ENCODE assay signal across 11 cellular contexts in the genomic region with DNA sequence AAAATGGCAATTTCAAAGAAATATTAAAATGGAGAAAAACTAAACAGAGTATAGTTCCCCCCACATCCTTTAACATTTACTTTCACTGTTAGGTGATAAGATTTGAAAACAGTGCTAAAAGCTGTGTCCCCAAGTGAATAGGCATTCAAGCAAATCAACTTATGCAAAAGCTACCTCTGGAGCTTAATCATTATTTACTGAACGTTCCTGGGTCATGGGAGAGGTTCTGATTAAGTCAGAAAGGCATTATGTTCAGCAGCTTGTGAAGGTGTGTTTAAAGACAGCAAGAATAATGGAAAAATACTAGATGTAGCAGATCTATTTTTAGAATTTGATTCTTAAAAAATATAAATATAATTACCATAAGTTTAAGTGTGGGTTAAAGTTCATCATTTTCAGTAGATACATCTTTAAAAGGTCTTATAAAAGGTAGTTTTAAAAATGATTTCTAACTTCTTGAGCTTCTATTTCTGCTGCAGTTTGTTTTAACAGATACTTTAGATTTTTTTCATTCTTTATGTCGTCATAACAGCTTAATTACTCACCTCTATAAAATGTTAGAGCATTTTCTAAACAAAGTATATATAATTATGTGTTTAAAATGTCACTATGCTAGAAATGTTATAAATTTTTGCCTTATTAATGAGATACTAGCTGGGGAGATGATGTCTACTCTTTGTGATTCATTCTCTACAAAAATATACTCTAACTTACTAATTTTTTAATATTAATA.
DNase-seq lines count a peak whose midpoint lies in the region; ATAC-seq, FAIRE-seq and TF ChIP-seq lines count a peak whose summit lies in the region.
"Had no signal": no experiment of that assay in that cellular context is flagged by ENCODE, and none has a peak within 500 bp of the region (broad histone marks: within the 10 kb centered on the region; RNA-seq: fewer than 3 reads in every experiment).

No MANE protein-coding gene starts in this region.

- H3K79me2 ChIP-seq in keratinocyte (ENCODE audit: control insufficient read depth, insufficient read depth, low read length): no peaks in the 10 kb centered on the region

- H3K9me3 Mint-ChIP-seq in stimulated activated effector memory CD8-positive, alpha-beta T cell treated with anti-CD3 and anti-CD28 coated beads, Interleukin-12 subunit alpha, Interleukin-12 subunit beta, amount 100 ng/mL, for 72 hours: peaks cover 3% of the 10 kb centered on the region

- H3K9ac ChIP-seq in keratinocyte (ENCODE audit: control insufficient read depth, extremely low read depth, insufficient read depth, low read length): no peak overlapping the region

- no peak overlapping the region for H3K27ac ChIP-seq in keratinocyte (ENCODE audit: control insufficient read depth, insufficient read depth, low read length)
- no peak overlapping the region for H3K27ac ChIP-seq in thoracic aorta

- H3K9me1 ChIP-seq in keratinocyte (ENCODE audit: control insufficient read depth, extremely low read depth, insufficient read depth, low read length): no peaks in the 10 kb centered on the region

- H3K36me3 Mint-ChIP-seq in stimulated activated effector memory CD8-positive, alpha-beta T cell treated with anti-CD3 and anti-CD28 coated beads, Interleukin-12 subunit alpha, Interleukin-12 subunit beta, amount 100 ng/mL, for 72 hours: no peaks in the 10 kb centered on the region
- H3K36me3 Mint-ChIP-seq: activated naive CD4-positive, alpha-beta T cell treated with anti-CD3 and anti-CD28 coated beads, Interleukin-2, amount 50 U/mL, for 24 hours had no signal

- no peak for ATAC-seq in thoracic aorta (ENCODE audit: insufficient number of reproducible peaks, low FRiP score, low read depth)
- ATAC-seq in stimulated activated effector memory CD8-positive, alpha-beta T cell treated with anti-CD3 and anti-CD28 coated beads, Interleukin-12 subunit alpha, Interleukin-12 subunit beta, amount 100 ng/mL, for 72 hours: no peak
- ATAC-seq: mucosa of descending colon had no signal

- H3K27ac Mint-ChIP-seq in stimulated activated effector memory CD8-positive, alpha-beta T cell treated with anti-CD3 and anti-CD28 coated beads, Interleukin-12 subunit alpha, Interleukin-12 subunit beta, amount 100 ng/mL, for 72 hours: no peak overlapping the region
- H3K27ac Mint-ChIP-seq: activated naive CD4-positive, alpha-beta T cell treated with anti-CD3 and anti-CD28 coated beads, Interleukin-2, amount 50 U/mL, for 24 hours had no signal

- peaks cover 23% of the 10 kb centered on the region for H3K4me1 ChIP-seq in keratinocyte (ENCODE audit: control insufficient read depth, extremely low read depth, insufficient read depth, low read length)
- H3K4me1 ChIP-seq in thoracic aorta (ENCODE audit: control insufficient read depth in 1 of 2, low read depth in 2 of 2): peaks cover 11 to 30% of the 10 kb centered on the region in 2 donors

- dilution Hi-C loops in keratinocyte (cut with MboI; ENCODE audit: extremely low pct_ligation_motif_present, low sequenced_read_pairs): no loop called here

- H3K4me3 ChIP-seq in keratinocyte (ENCODE audit: control insufficient read depth in 2 of 3, extremely low read depth in 1 of 3, insufficient read depth in 2 of 3, low read depth in 1 of 3, low read length in 3 of 3): no peak overlapping the region
- H3K4me3 ChIP-seq in thoracic aorta: peak overlapping the region; percentile 64
- H3K4me3 ChIP-seq: mucosa of descending colon had no signal

- H3K4me1 Mint-ChIP-seq in stimulated activated effector memory CD8-positive, alpha-beta T cell treated with anti-CD3 and anti-CD28 coated beads, Interleukin-12 subunit alpha, Interleukin-12 subunit beta, amount 100 ng/mL, for 72 hours: no peaks in the 10 kb centered on the region
- H3K4me1 Mint-ChIP-seq: activated naive CD4-positive, alpha-beta T cell treated with anti-CD3 and anti-CD28 coated beads, Interleukin-2, amount 50 U/mL, for 24 hours had no signal

- no peak overlapping the region for H3K4me3 Mint-ChIP-seq in stimulated activated effector memory CD8-positive, alpha-beta T cell treated with anti-CD3 and anti-CD28 coated beads, Interleukin-12 subunit alpha, Interleukin-12 subunit beta, amount 100 ng/mL, for 72 hours
- H3K4me3 Mint-ChIP-seq: activated naive CD4-positive, alpha-beta T cell treated with anti-CD3 and anti-CD28 coated beads, Interleukin-2, amount 50 U/mL, for 24 hours had no signal

- no peak overlapping the region for H2AFZ ChIP-seq in keratinocyte (ENCODE audit: control insufficient read depth, low read length)

- H3K36me3 ChIP-seq in keratinocyte (ENCODE audit: control insufficient read depth in 2 of 2, extremely low read depth in 1 of 2, insufficient read depth in 2 of 2, low read length in 2 of 2): no peaks in the 10 kb centered on the region
- no peaks in the 10 kb centered on the region for H3K36me3 ChIP-seq in thoracic aorta

- no peak for FAIRE-seq in keratinocyte (lab: Jason Lieb, UNC)
- FAIRE-seq: GM12892 had no signal

- DNase-seq in DMS53 (lab: John Stamatoyannopoulos, UW): peak; percentile 4
- no peak for DNase-seq in DMS53 treated with DMSO at 0.1 percent for 48 hours (lab: John Stamatoyannopoulos, UW; ENCODE audit: unreplicated experiment)
- peak; percentile 34 for DNase-seq in astrocyte of the hippocampus (ENCODE audit: low read depth, low spot score)
- peak; percentile 5 for DNase-seq in keratinocyte (ENCODE audit: low read depth, low spot score)
- DNase-seq in thoracic aorta (ENCODE audit: low spot score): no peak
- no peak for DNase-seq in stimulated activated effector memory CD8-positive, alpha-beta T cell treated with anti-CD3 and anti-CD28 coated beads, Interleukin-12 subunit alpha, Interleukin-12 subunit beta, amount 100 ng/mL, for 72 hours (ENCODE audit: low spot score in 2 of 2)
- no peak for DNase-seq in islet precursor cell
- DNase-seq in SIG-M5 treated with dmso at 0.1 percent for 504 hours (lab: John Stamatoyannopoulos, UW; ENCODE audit: unreplicated experiment): no peak
- DNase-seq: mucosa of descending colon had no signal

- H3K4me2 ChIP-seq in keratinocyte (ENCODE audit: control insufficient read depth, extremely low read depth, insufficient read depth, low read depth, low read length): peak overlapping the region; percentile 49

- H4K20me1 ChIP-seq in keratinocyte (ENCODE audit: control insufficient read depth, extremely low read depth, insufficient read depth, low read length): no peaks in the 10 kb centered on the region

- TF ChIP-seq CTCF in keratinocyte (optimal IDR thresholded peaks at IDR 0.05 in 1 of 3, IDR thresholded peaks at IDR 0.05 in 1 of 3, conservative IDR thresholded peaks at IDR 0.05 in 1 of 3; ENCODE audit: extremely low read depth in 1 of 3, insufficient read depth in 2 of 3, low read length in 3 of 3) (no peak), thoracic aorta (IDR thresholded peaks at IDR 0.05) (no peak)

- H3K9me3 ChIP-seq in keratinocyte (ENCODE audit: control insufficient read depth, low read depth, low read length) (no peaks in the 10 kb centered on the region), thoracic aorta (no peaks in the 10 kb centered on the region)
- H3K9me3 ChIP-seq: mucosa of descending colon had no signal

- no peaks in the 10 kb centered on the region for H3K27me3 ChIP-seq in keratinocyte (ENCODE audit: control insufficient read depth, extremely low read depth, insufficient read depth, low read length)
- no peaks in the 10 kb centered on the region for H3K27me3 ChIP-seq in thoracic aorta (replicated peaks; ENCODE audit: insufficient read depth)

Comparison
In these comparisons a context has a peak if more than half of its experiments do, and no peak if none do; other contexts are left out.
1. DNase-seq: peak in DMS53 (single experiment), astrocyte of the hippocampus (single experiment) and keratinocyte (single experiment); none in DMS53 treated with DMSO at 0.1 percent for 48 hours (single experiment), thoracic aorta (single experiment), stimulated activated effector memory CD8-positive, alpha-beta T cell treated with anti-CD3 and anti-CD28 coated beads, Interleukin-12 subunit alpha, Interleukin-12 subunit beta, amount 100 ng/mL, for 72 hours (0 of 2), islet precursor cell (single experiment) and SIG-M5 treated with dmso at 0.1 percent for 504 hours (single experiment).